In the genomic region with DNA sequence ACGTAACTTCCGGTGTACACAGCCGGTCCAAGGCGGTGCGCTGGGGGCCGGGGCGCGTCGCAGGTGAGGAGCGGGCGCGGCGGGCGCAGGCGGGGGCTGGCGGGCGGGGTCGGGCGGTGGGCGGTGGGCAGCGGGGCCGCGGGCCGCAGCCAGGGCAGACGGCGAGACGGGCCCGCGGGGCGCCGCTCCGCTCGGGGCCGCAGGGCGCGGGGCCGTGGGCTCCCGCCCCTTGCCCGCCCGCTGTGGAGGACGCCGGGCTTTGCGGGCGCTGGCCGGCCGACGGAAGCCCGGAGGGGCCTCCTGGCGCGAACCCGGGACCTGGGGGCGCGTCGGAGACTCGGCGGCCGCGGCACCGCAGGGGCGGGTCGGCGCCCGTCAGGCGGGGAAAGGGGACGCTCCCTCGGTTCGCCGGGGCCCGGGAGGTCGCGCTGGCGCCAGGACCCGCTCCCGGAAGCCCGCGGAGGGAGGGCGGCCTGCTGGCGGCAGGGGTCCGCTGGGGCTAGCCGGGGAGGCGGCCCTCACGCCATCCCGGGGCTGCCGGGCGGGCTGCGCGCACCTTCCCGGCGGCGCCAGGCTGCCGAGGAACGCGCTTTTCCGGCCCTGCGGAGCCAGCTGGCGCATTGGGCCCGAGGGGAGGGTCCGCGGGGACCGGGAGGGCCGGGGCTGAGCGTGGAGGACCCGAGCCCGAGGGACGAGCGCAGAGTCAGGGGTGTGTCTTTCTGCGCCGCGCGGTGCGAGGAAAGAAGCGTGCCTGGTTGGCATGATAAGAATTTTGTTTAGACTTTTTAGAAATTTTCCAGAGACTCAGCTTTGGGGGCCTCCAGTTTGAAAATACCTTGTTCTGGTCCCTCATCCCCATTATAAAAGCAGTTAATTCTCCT, we compare ENCODE assay signal across 7 cellular contexts. TPM values are rescaled to one million over a fixed set of nuclear protein-coding genes. Genes with fewer than 3 reads are reported as not detected.
DNase-seq lines count a peak whose midpoint lies in the region; ATAC-seq and TF ChIP-seq lines count a peak whose summit lies in the region.

A gene with protein sequence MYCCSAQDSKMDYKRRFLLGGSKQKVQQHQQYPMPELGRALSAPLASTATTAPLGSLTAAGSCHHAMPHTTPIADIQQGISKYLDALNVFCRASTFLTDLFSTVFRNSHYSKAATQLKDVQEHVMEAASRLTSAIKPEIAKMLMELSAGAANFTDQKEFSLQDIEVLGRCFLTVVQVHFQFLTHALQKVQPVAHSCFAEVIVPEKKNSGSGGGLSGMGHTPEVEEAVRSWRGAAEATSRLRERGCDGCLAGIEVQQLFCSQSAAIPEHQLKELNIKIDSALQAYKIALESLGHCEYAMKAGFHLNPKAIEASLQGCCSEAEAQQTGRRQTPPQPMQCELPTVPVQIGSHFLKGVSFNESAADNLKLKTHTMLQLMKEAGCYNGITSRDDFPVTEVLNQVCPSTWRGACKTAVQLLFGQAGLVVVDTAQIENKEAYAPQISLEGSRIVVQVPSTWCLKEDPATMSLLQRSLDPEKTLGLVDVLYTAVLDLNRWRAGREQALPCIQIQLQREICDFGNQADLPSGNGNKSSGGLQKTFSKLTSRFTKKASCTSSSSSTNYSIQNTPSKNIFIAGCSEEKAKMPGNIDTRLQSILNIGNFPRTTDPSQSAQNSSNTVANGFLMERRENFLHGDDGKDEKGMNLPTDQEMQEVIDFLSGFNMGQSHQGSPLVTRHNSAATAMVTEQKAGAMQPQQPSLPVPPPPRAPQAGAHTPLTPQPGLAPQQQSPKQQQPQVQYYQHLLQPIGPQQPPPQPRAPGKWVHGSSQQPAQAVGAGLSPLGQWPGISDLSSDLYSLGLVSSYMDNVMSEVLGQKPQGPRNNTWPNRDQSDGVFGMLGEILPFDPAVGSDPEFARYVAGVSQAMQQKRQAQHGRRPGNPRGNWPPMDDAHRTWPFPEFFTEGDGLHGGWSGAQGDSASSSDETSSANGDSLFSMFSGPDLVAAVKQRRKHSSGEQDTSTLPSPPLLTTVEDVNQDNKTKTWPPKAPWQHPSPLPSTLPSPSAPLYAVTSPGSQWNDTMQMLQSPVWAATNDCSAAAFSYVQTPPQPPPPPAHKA (N-terminal part only) (plus strand): TSS at position 3 of the 881 bp plus-strand sequence. CDS start 45,920 bp downstream, outside the sequence.

- H3K27ac Mint-ChIP-seq in activated CD8-positive, alpha-beta T cell treated with anti-CD3 and anti-CD28 coated beads, Interleukin-2, amount 10 ng/mL, durations not matched to agents 7 days and 5 days = peak within 1 kb of the TSS; percentile 97
- H3K27ac Mint-ChIP-seq in endothelial cell (ENCODE audit: unreplicated experiment) = peak within 1 kb of the TSS; percentile 99

- CTCF ChIA-PET in activated CD8-positive, alpha-beta T cell treated with anti-CD3 and anti-CD28 coated beads, Interleukin-2, amount 10 ng/mL, durations not matched to agents 7 days and 5 days (lab: Charles Lee) = no interaction called here

- no peaks in the 10 kb centered on the region for H3K9me3 Mint-ChIP-seq in activated CD8-positive, alpha-beta T cell treated with anti-CD3 and anti-CD28 coated beads, Interleukin-2, amount 10 ng/mL, durations not matched to agents 7 days and 5 days (ENCODE audit: insufficient read depth)
- H3K9me3 Mint-ChIP-seq in endothelial cell (ENCODE audit: unreplicated experiment) = no peaks in the 10 kb centered on the region

- peak within 1 kb of the TSS; percentile 78 for H3K4me3 ChIP-seq in mononuclear cell (ENCODE audit: low read length)

- peak; percentile 45 for DNase-seq in NCI-H1105 treated with DMSO at 0.1 percent for 48 hours (lab: John Stamatoyannopoulos, UW)
- peak; percentile 90 for DNase-seq in activated CD8-positive, alpha-beta T cell treated with anti-CD3 and anti-CD28 coated beads, Interleukin-2, amount 10 ng/mL, durations not matched to agents 7 days and 5 days
- DNase-seq in endothelial cell (ENCODE audit: low spot score) = peak; percentile 61
- peak; percentile 56 for DNase-seq in stimulated activated naive CD8-positive, alpha-beta T cell treated with anti-CD3 and anti-CD28 coated beads, Interleukin-15, Interleukin-2, amounts not matched to agents 100 U/mL and 50 U/mL, for 24 hours

- H3K36me3 Mint-ChIP-seq in activated CD8-positive, alpha-beta T cell treated with anti-CD3 and anti-CD28 coated beads, Interleukin-2, amount 10 ng/mL, durations not matched to agents 7 days and 5 days (ENCODE audit: low read depth) = no peaks in the 10 kb centered on the region
- peaks cover 21% of the 10 kb centered on the region for H3K36me3 Mint-ChIP-seq in endothelial cell (ENCODE audit: low read depth, unreplicated experiment)

- H3K27me3 Mint-ChIP-seq in activated CD8-positive, alpha-beta T cell treated with anti-CD3 and anti-CD28 coated beads, Interleukin-2, amount 10 ng/mL, durations not matched to agents 7 days and 5 days (ENCODE audit: low read depth) = no peaks in the 10 kb centered on the region
- H3K27me3 Mint-ChIP-seq in endothelial cell (ENCODE audit: unreplicated experiment) = peaks cover 10% of the 10 kb centered on the region

- ATAC-seq in GM18511 (IDR thresholded peaks at IDR 0.05; ENCODE audit: unreplicated experiment) (peak; percentile 95), HG02571 (IDR thresholded peaks at IDR 0.05; ENCODE audit: unreplicated experiment) (peak; percentile 93)
- peak; percentile 97 for ATAC-seq in activated CD8-positive, alpha-beta T cell treated with anti-CD3 and anti-CD28 coated beads, Interleukin-2, amount 10 ng/mL, durations not matched to agents 7 days and 5 days
- ATAC-seq in stimulated activated naive CD8-positive, alpha-beta T cell treated with anti-CD3 and anti-CD28 coated beads, Interleukin-15, Interleukin-2, amounts not matched to agents 100 U/mL and 50 U/mL, for 24 hours = peak; percentile 94

- peaks cover 16% of the 10 kb centered on the region for H3K4me1 ChIP-seq in mononuclear cell (ENCODE audit: insufficient read depth, low read length)

- peaks cover 17% of the 10 kb centered on the region for H3K4me1 Mint-ChIP-seq in activated CD8-positive, alpha-beta T cell treated with anti-CD3 and anti-CD28 coated beads, Interleukin-2, amount 10 ng/mL, durations not matched to agents 7 days and 5 days (ENCODE audit: low read depth)
- peaks cover 17% of the 10 kb centered on the region for H3K4me1 Mint-ChIP-seq in endothelial cell (ENCODE audit: unreplicated experiment)

- peak within 1 kb of the TSS; percentile 92 for H3K4me3 Mint-ChIP-seq in activated CD8-positive, alpha-beta T cell treated with anti-CD3 and anti-CD28 coated beads, Interleukin-2, amount 10 ng/mL, durations not matched to agents 7 days and 5 days
- peak within 1 kb of the TSS; percentile 97 for H3K4me3 Mint-ChIP-seq in endothelial cell (ENCODE audit: unreplicated experiment)

- POLR2A ChIA-PET in activated CD8-positive, alpha-beta T cell treated with anti-CD3 and anti-CD28 coated beads, Interleukin-2, amount 10 ng/mL, durations not matched to agents 7 days and 5 days (lab: Charles Lee) = interaction anchor here (0.8 kb wide), 1 partner anchor 82 kb away, joined by 3 read pairs; a partner anchor contains a TSS

- H3K9me3 ChIP-seq in mononuclear cell (ENCODE audit: low read depth, low read length) = no peaks in the 10 kb centered on the region

- peaks cover 9% of the 10 kb centered on the region for H3K27me3 ChIP-seq in mononuclear cell (ENCODE audit: insufficient read depth, low read length)

- no peak for TF ChIP-seq CTCF in endothelial cell (IDR thresholded peaks at IDR 0.05; ENCODE audit: unreplicated experiment)

RNA-seq across cellular contexts. Expression of the gene that starts here (rescaled TPM):
- 1 to 10 TPM; 6.3 to 8.3 TPM for total RNA-seq in activated CD8-positive, alpha-beta T cell treated with anti-CD3 and anti-CD28 coated beads, Interleukin-2, amount 10 ng/mL, durations not matched to agents 7 days and 5 days
- total RNA-seq in endothelial cell (ENCODE audit: unreplicated experiment) = 49.0 TPM
- 27.3 TPM for total RNA-seq in mononuclear cell

Comparison
In these comparisons a context has a peak if more than half of its experiments do, and no peak if none do; other contexts are left out.
1. Peak in every context shown above with its lines: DNase-seq, ATAC-seq and H3K4me3 ChIP-seq.